19 cellular contexts compared by ENCODE assay signal in genomic region chr21:38813554-38813953, GRCh38. TPM values are rescaled to one million over a fixed set of nuclear protein-coding genes. Genes with fewer than 3 reads are reported as not detected.
DNase-seq lines count a peak whose midpoint lies in the region; ATAC-seq and TF ChIP-seq lines count a peak whose summit lies in the region.
"Had no signal": no experiment of that assay in that cellular context is flagged by ENCODE, and none has a peak within 500 bp of the region (broad histone marks: within the 10 kb centered on the region; RNA-seq: fewer than 3 reads in every experiment).

No MANE protein-coding gene starts in this region.

- H3K27ac Mint-ChIP-seq in osteocyte (ENCODE audit: unreplicated experiment), result no peak overlapping the region
- no peak overlapping the region for H3K27ac Mint-ChIP-seq in activated CD4-positive, alpha-beta T cell treated with anti-CD3 and anti-CD28 coated beads for 36 hours
- H3K27ac Mint-ChIP-seq: activated naive CD4-positive, alpha-beta T cell treated with anti-CD3 and anti-CD28 coated beads, Interleukin-2, amount 50 U/mL, for 24 hours had no signal

- 42 to 48% (median 43%) methylated on average over 8 of the region's 8 CpGs for WGBS in heart left ventricle, 4 donors

- H3K9me3 ChIP-seq in PC-3 (ENCODE audit: low read length) (no peaks in the 10 kb centered on the region), heart left ventricle (no peaks in the 10 kb centered on the region), tibial artery (no peaks in the 10 kb centered on the region), BE2C (no peaks in the 10 kb centered on the region)
- H3K9me3 ChIP-seq: MG63, SK-N-SH, thyroid gland had no signal

- H3K4me1 ChIP-seq in PC-3 (ENCODE audit: insufficient read depth, low read length), result peaks cover 86% of the 10 kb centered on the region
- H3K4me1 ChIP-seq in heart left ventricle, result peaks cover 0 to 74% (median 32%) of the 10 kb centered on the region in 12 donors
- H3K4me1 ChIP-seq in tibial artery, result peaks cover 0 to 44% (median 11%) of the 10 kb centered on the region in 4 donors
- H3K4me1 ChIP-seq in BE2C, result peaks cover 6% of the 10 kb centered on the region

- H3K27ac ChIP-seq in PC-3 (ENCODE audit: low read length) (peak overlapping the region; percentile 21; the same call in 1 of the 2 replicates), heart left ventricle (peak overlapping the region in 10 of 12 donors; percentile 21 to 96 (median 37)), tibial artery (no peak overlapping the region)
- H3K27ac ChIP-seq: WERI-Rb-1 had no signal

- no peak overlapping the region for H2AFZ ChIP-seq in PC-3 (ENCODE audit: low read length)

- H3K9me2 ChIP-seq in PC-3 (replicated peaks; ENCODE audit: low read length), result no peaks in the 10 kb centered on the region
- H3K9me2 ChIP-seq: SK-N-SH had no signal

- H3K9ac ChIP-seq in PC-3 (ENCODE audit: low read length), result no peak overlapping the region
- H3K9ac ChIP-seq: SK-N-SH had no signal

- intact Hi-C loops in PC-3 (cut with micrococcal nuclease), result no loop called here
- intact Hi-C loops in heart left ventricle (cut with DNase I), result loop anchor here in 2 of 10 donors (5.0 kb wide), 2 partner anchors 174 to 189 kb away; no protein-coding TSS in a partner anchor
- intact Hi-C loops in tibial artery (cut with DNase I; ENCODE audit: low total_unique reads), result no loop called here
- intact Hi-C loops in activated CD4-positive, alpha-beta T cell treated with anti-CD3 and anti-CD28 coated beads for 36 hours (cut with DNase I, micrococcal nuclease), result no loop called here

- H3K27me3 Mint-ChIP-seq in osteocyte (ENCODE audit: unreplicated experiment), result no peaks in the 10 kb centered on the region
- H3K27me3 Mint-ChIP-seq in activated CD4-positive, alpha-beta T cell treated with anti-CD3 and anti-CD28 coated beads for 36 hours, result no peaks in the 10 kb centered on the region
- H3K27me3 Mint-ChIP-seq: activated naive CD4-positive, alpha-beta T cell treated with anti-CD3 and anti-CD28 coated beads, Interleukin-2, amount 50 U/mL, for 24 hours had no signal

- H3K27me3 ChIP-seq in PC-3 (ENCODE audit: low read length) (no peaks in the 10 kb centered on the region), heart left ventricle (no peaks in the 10 kb centered on the region), tibial artery (no peaks in the 10 kb centered on the region), BE2C (no peaks in the 10 kb centered on the region)
- H3K27me3 ChIP-seq: MG63, thyroid gland had no signal

- no peak for TF ChIP-seq POLR2A in heart left ventricle (IDR thresholded peaks at IDR 0.05)

- H3K9me3 Mint-ChIP-seq in osteocyte (ENCODE audit: unreplicated experiment), result no peaks in the 10 kb centered on the region
- H3K9me3 Mint-ChIP-seq in activated CD4-positive, alpha-beta T cell treated with anti-CD3 and anti-CD28 coated beads for 36 hours (ENCODE audit: low read depth), result no peaks in the 10 kb centered on the region
- H3K9me3 Mint-ChIP-seq: activated naive CD4-positive, alpha-beta T cell treated with anti-CD3 and anti-CD28 coated beads, Interleukin-2, amount 50 U/mL, for 24 hours had no signal

- CTCF ChIA-PET in PC-3 (lab: Charles Lee), result interaction anchor here (0.6 kb wide), 1 partner anchor 215 kb away, joined by 3 read pairs; no protein-coding TSS in a partner anchor
- CTCF ChIA-PET in activated CD4-positive, alpha-beta T cell treated with anti-CD3 and anti-CD28 coated beads for 36 hours (lab: Charles Lee), result no interaction called here

- TF ChIP-seq CTCF in PC-3 (conservative IDR thresholded peaks at IDR 0.05; ENCODE audit: low read depth, low read length), result no peak
- no peak for TF ChIP-seq CTCF in heart left ventricle (IDR thresholded peaks at IDR 0.05)
- TF ChIP-seq CTCF in osteocyte (IDR thresholded peaks at IDR 0.05), result no peak
- TF ChIP-seq CTCF in tibial artery (IDR thresholded peaks at IDR 0.05), result no peak
- no peak for TF ChIP-seq CTCF in BE2C (IDR thresholded peaks at IDR 0.05; ENCODE audit: low read depth, low read length)

- H4K20me1 ChIP-seq in PC-3 (ENCODE audit: low read length), result peaks cover 33% of the 10 kb centered on the region

- no peak overlapping the region for H3K4me2 ChIP-seq in PC-3 (ENCODE audit: low read length)
- H3K4me2 ChIP-seq: SK-N-SH had no signal

- H3K4me3 ChIP-seq in PC-3 (ENCODE audit: low read length), result no peak overlapping the region
- H3K4me3 ChIP-seq in heart left ventricle, result no peak overlapping the region
- no peak overlapping the region for H3K4me3 ChIP-seq in tibial artery
- H3K4me3 ChIP-seq in BE2C (ENCODE audit: low read depth, low read length), result no peak overlapping the region
- H3K4me3 ChIP-seq: MG63, thyroid gland had no signal

- H3K36me3 ChIP-seq in PC-3 (ENCODE audit: low read depth, low read length) (peaks cover 79% of the 10 kb centered on the region), heart left ventricle (peaks cover under 1 to 92% (median 88%) of the 10 kb centered on the region in 9 donors), tibial artery (peaks cover 62 to 81% (median 77%) of the 10 kb centered on the region in 3 donors), BE2C (peaks cover 78% of the 10 kb centered on the region)

- H3K4me1 Mint-ChIP-seq in osteocyte (ENCODE audit: unreplicated experiment), result peaks cover 25% of the 10 kb centered on the region
- H3K4me1 Mint-ChIP-seq in activated CD4-positive, alpha-beta T cell treated with anti-CD3 and anti-CD28 coated beads for 36 hours, result peaks cover 31% of the 10 kb centered on the region

- ATAC-seq in PC-3 (no peak), heart left ventricle (peak in 3 of 4 donors; percentile 35 to 70 (median 48))
- no peak for ATAC-seq in activated CD4-positive, alpha-beta T cell treated with anti-CD3 and anti-CD28 coated beads for 36 hours

- peaks cover 64% of the 10 kb centered on the region for H3K36me3 Mint-ChIP-seq in osteocyte (ENCODE audit: unreplicated experiment)
- peaks cover 86% of the 10 kb centered on the region for H3K36me3 Mint-ChIP-seq in activated CD4-positive, alpha-beta T cell treated with anti-CD3 and anti-CD28 coated beads for 36 hours (ENCODE audit: low read depth)

- no TSS peak for BruUV-seq in PC-3 (replicated peaks; lab: Mats Ljungman, UMichigan)

- no peak overlapping the region for H3K4me3 Mint-ChIP-seq in osteocyte (ENCODE audit: unreplicated experiment)
- no peak overlapping the region for H3K4me3 Mint-ChIP-seq in activated CD4-positive, alpha-beta T cell treated with anti-CD3 and anti-CD28 coated beads for 36 hours
- H3K4me3 Mint-ChIP-seq: activated naive CD4-positive, alpha-beta T cell treated with anti-CD3 and anti-CD28 coated beads, Interleukin-2, amount 50 U/mL, for 24 hours had no signal

- peak; percentile 28 for DNase-seq in HT-29 (ENCODE audit: low spot score)
- no peak for DNase-seq in PC-3
- no peak for DNase-seq in heart left ventricle
- DNase-seq in osteocyte (ENCODE audit: extremely low spot score, unreplicated experiment), result peak; percentile 1
- DNase-seq in tibial artery, result no peak
- no peak for DNase-seq in activated CD4-positive, alpha-beta T cell treated with anti-CD3 and anti-CD28 coated beads for 36 hours
- no peak for DNase-seq in RPMI8226
- no peak for DNase-seq in BE2C
- DNase-seq: caudate nucleus; hippocampal formation; mammary epithelial cell; MG63; NCI-H774; nucleus accumbens; SK-N-SH; stimulated activated CD4-positive, alpha-beta T cell treated with anti-CD3 and anti-CD28 coated beads, Interleukin-15, amount 100 ng/mL, for 24 hours; thyroid gland; WERI-Rb-1 had no signal

- H3K79me2 ChIP-seq in PC-3 (ENCODE audit: low read length), result peaks cover 69% of the 10 kb centered on the region

- H3F3A ChIP-seq in PC-3 (ENCODE audit: low read length, unreplicated experiment), result peaks cover 20% of the 10 kb centered on the region

- POLR2A ChIA-PET in PC-3 (lab: Charles Lee; ENCODE audit: unreplicated experiment), result no interaction called here
- POLR2A ChIA-PET in activated CD4-positive, alpha-beta T cell treated with anti-CD3 and anti-CD28 coated beads for 36 hours (lab: Charles Lee), result interaction anchor here (0.5 kb wide), 1 partner anchor 507 kb away, joined by 4 read pairs; no protein-coding TSS in a partner anchor

RNA-seq across cellular contexts. Expression of gene ETS2, which starts 7.8 kb away (rescaled TPM):
- total RNA-seq in HT-29 (2014; rRNA removed; shearing (Covaris generic)), result 171 and 172 TPM in 2 replicates
- total RNA-seq in PC-3 (2014; rRNA removed) (127 and 146 TPM in 2 replicates), heart left ventricle (10 to 100 TPM; 27.9 to 92.7 (median 45.1) TPM), osteocyte (18.2 and 18.8 TPM in 2 replicates)
- polyA plus RNA-seq in heart left ventricle, result 10 to 100 TPM; 19.0 to 35.7 TPM
- 10 to 100 TPM; 44.7 to 61.9 TPM for total RNA-seq in activated CD4-positive, alpha-beta T cell treated with anti-CD3 and anti-CD28 coated beads for 36 hours
- polyA plus RNA-seq in BE2C (2012; ENCODE audit: insufficient read depth, insufficient read length, low read depth), result 21.9 TPM

Comparison
In these comparisons a context has a peak if more than half of its experiments do, and no peak if none do; other contexts are left out.
1. DNase-seq: peak in HT-29 (single experiment) and osteocyte (single experiment); none in PC-3 (single experiment), heart left ventricle (0 of 5), tibial artery (0 of 2), activated CD4-positive, alpha-beta T cell treated with anti-CD3 and anti-CD28 coated beads for 36 hours (single experiment), RPMI8226 (single experiment) and BE2C (single experiment).
2. ATAC-seq: peak in heart left ventricle (3 of 4); none in PC-3 (single experiment) and activated CD4-positive, alpha-beta T cell treated with anti-CD3 and anti-CD28 coated beads for 36 hours (single experiment).
3. H3K27ac ChIP-seq: peak in PC-3 (single experiment) and heart left ventricle (10 of 12); none in tibial artery (0 of 2).